1 cellular context compared by ENCODE assay signal in the genomic region with DNA sequence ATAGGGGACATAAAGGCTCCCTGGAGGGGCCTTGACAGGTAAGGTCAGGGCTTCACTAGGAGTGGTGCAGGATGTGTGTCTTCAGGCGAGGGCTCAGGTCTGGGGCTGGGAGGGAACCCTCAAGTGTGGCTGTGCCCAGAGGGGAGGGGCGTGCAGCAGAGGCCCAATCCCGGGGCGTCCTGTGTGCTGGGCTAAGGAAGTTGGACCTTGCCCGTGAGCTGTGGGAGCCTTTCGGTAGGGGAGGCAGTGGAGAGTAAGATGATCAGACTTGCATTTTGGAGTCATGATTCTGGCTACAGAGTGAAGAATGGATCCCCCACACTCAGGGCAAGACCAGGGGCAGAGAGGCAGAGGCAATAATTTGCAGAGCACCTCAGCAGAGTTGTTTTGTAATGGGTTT.
TF ChIP-seq lines count a peak whose summit lies in the region.

No MANE protein-coding gene starts in this region.

TF ChIP-seq in H1, 55 proteins besides CTCF, POLR2A, EP300 and RAD21:
- no peak for TF ChIP-seq SP2 (IDR thresholded peaks at IDR 0.05; ENCODE audit: low read length)
- TF ChIP-seq EGR1 (IDR thresholded peaks at IDR 0.05; ENCODE audit: borderline replicate concordance, low read depth, low read length), result no peak
- TF ChIP-seq TCF12 (IDR thresholded peaks at IDR 0.05; ENCODE audit: low read depth, low read length), result no peak
- TF ChIP-seq TBP (IDR thresholded peaks at IDR 0.05; ENCODE audit: low read depth, low read length), result no peak
- TF ChIP-seq BRCA1 (IDR thresholded peaks at IDR 0.05; ENCODE audit: low read depth, low read length), result no peak
- no peak for TF ChIP-seq CBX8 (IDR thresholded peaks at IDR 0.05; ENCODE audit: borderline replicate concordance, low read depth, low read length)
- TF ChIP-seq GABPA (IDR thresholded peaks at IDR 0.05; ENCODE audit: borderline replicate concordance, insufficient read depth, low read length), result no peak
- no peak for TF ChIP-seq YY1 (IDR thresholded peaks at IDR 0.05; ENCODE audit: low read depth, low read length)
- TF ChIP-seq SRF (IDR thresholded peaks at IDR 0.05; ENCODE audit: low read depth, low read length), result no peak
- TF ChIP-seq RXRA (IDR thresholded peaks at IDR 0.05; ENCODE audit: insufficient read depth, low read depth, low read length), result no peak
- TF ChIP-seq KDM4A (IDR thresholded peaks at IDR 0.05; ENCODE audit: low read depth, low read length, severe bottlenecking), result no peak
- no peak for TF ChIP-seq SIN3A (conservative IDR thresholded peaks at IDR 0.05 in 1 of 2, IDR thresholded peaks at IDR 0.05 in 1 of 2; ENCODE audit: low read depth in 1 of 2, low read length in 2 of 2)
TF ChIP-seq in H1: peak in this region for 0.
